ENCODE assay signal across 1 cellular context in the genomic region with DNA sequence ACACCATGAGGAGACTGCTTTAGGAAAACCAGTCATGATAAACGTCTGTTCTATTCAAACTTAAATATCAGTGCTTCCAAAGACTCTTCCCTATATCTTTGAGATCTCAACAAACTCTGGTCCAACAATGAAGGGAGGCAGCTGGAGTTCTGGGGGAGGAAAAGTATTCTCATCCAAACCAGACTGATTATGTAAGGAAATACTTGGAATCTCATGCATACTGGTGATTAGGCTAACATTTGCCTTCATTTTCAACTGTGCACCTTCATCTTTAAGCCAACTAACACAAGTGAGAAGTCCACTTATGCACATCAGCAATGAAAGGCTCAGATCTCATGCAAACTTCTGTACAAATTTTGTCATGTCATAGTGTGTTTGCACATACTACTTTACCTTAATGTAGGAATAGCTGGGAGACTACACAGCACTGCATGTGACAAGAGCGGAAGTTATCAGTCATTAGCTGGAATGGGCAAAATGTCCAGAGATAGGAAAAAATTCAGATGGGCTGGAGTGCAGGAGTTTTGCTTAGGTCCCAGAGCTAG.
TF ChIP-seq lines count a peak whose summit lies in the region.

No MANE protein-coding gene starts in this region.

TF ChIP-seq in liver, 16 proteins besides CTCF, POLR2A, EP300 and RAD21 (continued from another document):
- TF ChIP-seq, protein P1, sequence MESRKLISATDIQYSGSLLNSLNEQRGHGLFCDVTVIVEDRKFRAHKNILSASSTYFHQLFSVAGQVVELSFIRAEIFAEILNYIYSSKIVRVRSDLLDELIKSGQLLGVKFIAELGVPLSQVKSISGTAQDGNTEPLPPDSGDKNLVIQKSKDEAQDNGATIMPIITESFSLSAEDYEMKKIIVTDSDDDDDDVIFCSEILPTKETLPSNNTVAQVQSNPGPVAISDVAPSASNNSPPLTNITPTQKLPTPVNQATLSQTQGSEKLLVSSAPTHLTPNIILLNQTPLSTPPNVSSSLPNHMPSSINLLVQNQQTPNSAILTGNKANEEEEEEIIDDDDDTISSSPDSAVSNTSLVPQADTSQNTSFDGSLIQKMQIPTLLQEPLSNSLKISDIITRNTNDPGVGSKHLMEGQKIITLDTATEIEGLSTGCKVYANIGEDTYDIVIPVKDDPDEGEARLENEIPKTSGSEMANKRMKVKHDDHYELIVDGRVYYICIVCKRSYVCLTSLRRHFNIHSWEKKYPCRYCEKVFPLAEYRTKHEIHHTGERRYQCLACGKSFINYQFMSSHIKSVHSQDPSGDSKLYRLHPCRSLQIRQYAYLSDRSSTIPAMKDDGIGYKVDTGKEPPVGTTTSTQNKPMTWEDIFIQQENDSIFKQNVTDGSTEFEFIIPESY (IDR thresholded peaks at IDR 0.05) = no peak
- TF ChIP-seq, protein P2, sequence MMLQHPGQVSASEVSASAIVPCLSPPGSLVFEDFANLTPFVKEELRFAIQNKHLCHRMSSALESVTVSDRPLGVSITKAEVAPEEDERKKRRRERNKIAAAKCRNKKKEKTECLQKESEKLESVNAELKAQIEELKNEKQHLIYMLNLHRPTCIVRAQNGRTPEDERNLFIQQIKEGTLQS (IDR thresholded peaks at IDR 0.05) = no peak
- TF ChIP-seq YY1 (IDR thresholded peaks at IDR 0.05) (no peak), EGR1 (IDR thresholded peaks at IDR 0.05; ENCODE audit: low read depth in 2 of 2) (no peak), JUND (IDR thresholded peaks at IDR 0.05) (no peak)
- TF ChIP-seq, protein P3, sequence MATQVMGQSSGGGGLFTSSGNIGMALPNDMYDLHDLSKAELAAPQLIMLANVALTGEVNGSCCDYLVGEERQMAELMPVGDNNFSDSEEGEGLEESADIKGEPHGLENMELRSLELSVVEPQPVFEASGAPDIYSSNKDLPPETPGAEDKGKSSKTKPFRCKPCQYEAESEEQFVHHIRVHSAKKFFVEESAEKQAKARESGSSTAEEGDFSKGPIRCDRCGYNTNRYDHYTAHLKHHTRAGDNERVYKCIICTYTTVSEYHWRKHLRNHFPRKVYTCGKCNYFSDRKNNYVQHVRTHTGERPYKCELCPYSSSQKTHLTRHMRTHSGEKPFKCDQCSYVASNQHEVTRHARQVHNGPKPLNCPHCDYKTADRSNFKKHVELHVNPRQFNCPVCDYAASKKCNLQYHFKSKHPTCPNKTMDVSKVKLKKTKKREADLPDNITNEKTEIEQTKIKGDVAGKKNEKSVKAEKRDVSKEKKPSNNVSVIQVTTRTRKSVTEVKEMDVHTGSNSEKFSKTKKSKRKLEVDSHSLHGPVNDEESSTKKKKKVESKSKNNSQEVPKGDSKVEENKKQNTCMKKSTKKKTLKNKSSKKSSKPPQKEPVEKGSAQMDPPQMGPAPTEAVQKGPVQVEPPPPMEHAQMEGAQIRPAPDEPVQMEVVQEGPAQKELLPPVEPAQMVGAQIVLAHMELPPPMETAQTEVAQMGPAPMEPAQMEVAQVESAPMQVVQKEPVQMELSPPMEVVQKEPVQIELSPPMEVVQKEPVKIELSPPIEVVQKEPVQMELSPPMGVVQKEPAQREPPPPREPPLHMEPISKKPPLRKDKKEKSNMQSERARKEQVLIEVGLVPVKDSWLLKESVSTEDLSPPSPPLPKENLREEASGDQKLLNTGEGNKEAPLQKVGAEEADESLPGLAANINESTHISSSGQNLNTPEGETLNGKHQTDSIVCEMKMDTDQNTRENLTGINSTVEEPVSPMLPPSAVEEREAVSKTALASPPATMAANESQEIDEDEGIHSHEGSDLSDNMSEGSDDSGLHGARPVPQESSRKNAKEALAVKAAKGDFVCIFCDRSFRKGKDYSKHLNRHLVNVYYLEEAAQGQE (IDR thresholded peaks at IDR 0.05) = no peak
